ENCODE assay signal across 12 cellular contexts in genomic region chr3:170049146-170050000, GRCh38. TPM values are rescaled to one million over a fixed set of nuclear protein-coding genes. Genes with fewer than 3 reads are reported as not detected.
DNase-seq lines count a peak whose midpoint lies in the region; ATAC-seq and TF ChIP-seq lines count a peak whose summit lies in the region.
"Had no signal": no experiment of that assay in that cellular context is flagged by ENCODE, and none has a peak within 500 bp of the region (broad histone marks: within the 10 kb centered on the region; RNA-seq: fewer than 3 reads in every experiment).

No MANE protein-coding gene starts in this region.

- H3K9me3 Mint-ChIP-seq in activated naive CD4-positive, alpha-beta T cell treated with anti-CD3 and anti-CD28 coated beads, Interleukin-2, amount 10 ng/mL, durations not matched to agents 7 days and 5 days: no peaks in the 10 kb centered on the region

- H3K4me3 ChIP-seq in GM23248: no peak overlapping the region

- no peak overlapping the region for H3K27ac ChIP-seq in GM23248

- no peak overlapping the region for H2AFZ ChIP-seq in GM23248

- no peaks in the 10 kb centered on the region for H4K20me1 ChIP-seq in GM23248 (ENCODE audit: insufficient read depth)

- H3K36me3 ChIP-seq in GM23248 (ENCODE audit: low read depth): no peaks in the 10 kb centered on the region

- no peak overlapping the region for H3K4me3 Mint-ChIP-seq in activated naive CD4-positive, alpha-beta T cell treated with anti-CD3 and anti-CD28 coated beads, Interleukin-2, amount 10 ng/mL, durations not matched to agents 7 days and 5 days

- no peaks in the 10 kb centered on the region for H3K4me1 ChIP-seq in GM23248 (ENCODE audit: insufficient read depth)

- no peak for TF ChIP-seq POLR2A in erythroblast (IDR thresholded peaks at IDR 0.05; ENCODE audit: low read length)

- H3K9me2 ChIP-seq in GM23248 (ENCODE audit: insufficient read depth): no peaks in the 10 kb centered on the region

- intact Hi-C loops in sciatic nerve (cut with DNase I): no loop called here

- H3K9me3 ChIP-seq in GM23248 (ENCODE audit: low read depth): no peaks in the 10 kb centered on the region

- DNase-seq in GM23248 (peak; percentile 57), RPMI7951 (ENCODE audit: low read depth) (peak; percentile 73), hepatic stellate cell (ENCODE audit: low spot score) (peak; percentile 60), sciatic nerve (ENCODE audit: low spot score) (no peak), erythroblast (lab: John Stamatoyannopoulos, UW) (no peak)
- no peak for DNase-seq in activated naive CD4-positive, alpha-beta T cell treated with anti-CD3 and anti-CD28 coated beads, Interleukin-2, amount 10 ng/mL, durations not matched to agents 7 days and 5 days
- DNase-seq: activated CD4-positive, alpha-beta T cell treated with anti-CD3 and anti-CD28 coated beads, Interleukin-2, amount 50 U/mL, for 1 hour; GDM1; Karpas-422; OCI-M1 had no signal

- CTCF ChIA-PET in activated naive CD4-positive, alpha-beta T cell treated with anti-CD3 and anti-CD28 coated beads, Interleukin-2, amount 10 ng/mL, durations not matched to agents 7 days and 5 days (lab: Charles Lee): interaction anchor here (0.6 kb wide), 2 partner anchors 12 to 289 kb away, joined by 3 to 4 read pairs; no protein-coding TSS in a partner anchor

- no peak overlapping the region for H3K9ac ChIP-seq in GM23248

- no peaks in the 10 kb centered on the region for H3K27me3 Mint-ChIP-seq in activated naive CD4-positive, alpha-beta T cell treated with anti-CD3 and anti-CD28 coated beads, Interleukin-2, amount 10 ng/mL, durations not matched to agents 7 days and 5 days

- H3K4me2 ChIP-seq in GM23248 (ENCODE audit: unreplicated experiment): no peak overlapping the region

- H3K27me3 ChIP-seq in GM23248 (replicated peaks; ENCODE audit: insufficient read depth): no peaks in the 10 kb centered on the region

- in situ Hi-C loops in GM23248 (cut with MboI): no loop called here

- H3K36me3 Mint-ChIP-seq in activated naive CD4-positive, alpha-beta T cell treated with anti-CD3 and anti-CD28 coated beads, Interleukin-2, amount 10 ng/mL, durations not matched to agents 7 days and 5 days: peaks cover 2% of the 10 kb centered on the region

- H3K4me1 Mint-ChIP-seq in activated naive CD4-positive, alpha-beta T cell treated with anti-CD3 and anti-CD28 coated beads, Interleukin-2, amount 10 ng/mL, durations not matched to agents 7 days and 5 days: peaks cover 22% of the 10 kb centered on the region

- H3K27ac Mint-ChIP-seq in activated naive CD4-positive, alpha-beta T cell treated with anti-CD3 and anti-CD28 coated beads, Interleukin-2, amount 10 ng/mL, durations not matched to agents 7 days and 5 days: no peak overlapping the region

- H3K79me2 ChIP-seq in GM23248 (ENCODE audit: insufficient read depth): no peaks in the 10 kb centered on the region

- WGBS in GM23248 (ENCODE audit: low coverage in 1 of 2, low lambda C conversion rate in 2 of 2, missing lambda C conversion rate in 2 of 2), 2 experiments: 37 to 39% methylated on average over 10 of the region's 10 CpGs

- peak; percentile 10 for ATAC-seq in sciatic nerve
- no peak for ATAC-seq in HG02798 (IDR thresholded peaks at IDR 0.05; ENCODE audit: poor library complexity, unreplicated experiment)
- no peak for ATAC-seq in HG03457 (IDR thresholded peaks at IDR 0.05; ENCODE audit: unreplicated experiment)

- no peaks in the 10 kb centered on the region for H3F3A ChIP-seq in GM23248 (ENCODE audit: insufficient read depth)

RNA-seq across cellular contexts. Expression of gene GPR160, which starts 11.6 kb away (rescaled TPM):
- total RNA-seq in GM23248 (2014; rRNA removed; shearing (Covaris generic)): 0.13 and 0.76 TPM in 2 replicates
- polyA plus RNA-seq in GM23248 (2016; fragmentation: Nextera tagmentation; extraction: Ambion mirVana): 0.44 and 0.73 TPM in 2 replicates
- total RNA-seq in RPMI7951 (2014; rRNA removed; shearing (Covaris generic)): 0.24 and 0.29 TPM in 2 replicates
- 5.4 TPM for total RNA-seq in sciatic nerve

Comparison
In these comparisons a context has a peak if more than half of its experiments do, and no peak if none do; other contexts are left out.
1. DNase-seq: peak in GM23248 (single experiment), RPMI7951 (single experiment) and hepatic stellate cell (single experiment); none in sciatic nerve (single experiment), activated naive CD4-positive, alpha-beta T cell treated with anti-CD3 and anti-CD28 coated beads, Interleukin-2, amount 10 ng/mL, durations not matched to agents 7 days and 5 days (single experiment) and erythroblast (0 of 2).